8 cellular contexts compared by ENCODE assay signal in genomic region chr10:95230677-95231586, GRCh38. TPM values are rescaled to one million over a fixed set of nuclear protein-coding genes. Genes with fewer than 3 reads are reported as not detected.
DNase-seq lines count a peak whose midpoint lies in the region; ATAC-seq and TF ChIP-seq lines count a peak whose summit lies in the region.
"Not testable (repeated sequence)": the region's sequence is repeated elsewhere in the genome, so short reads cannot be mapped to it uniquely, and the experiment has no call there.

No MANE protein-coding gene starts in this region.

- DNase-seq in CD4-positive, alpha-beta memory T cell: peak in 4 of 5 donors; percentile 13 to 42 (median 39)
- DNase-seq in PC-3, colonic mucosa: not testable (repeated sequence)
- peak; percentile 55 for DNase-seq in activated T-cell treated with anti-CD3 and anti-CD28 coated beads, Interleukin-2, amount 50 U/mL, for 1 hour
- DNase-seq in iPS DF 6.9 (ENCODE audit: low read depth, low spot score) (peak; percentile 81), nucleus accumbens (lab: John Stamatoyannopoulos, UW) (peak in 33 of 56 donors; percentile 2 to 66 (median 29))
- peak; percentile 18 to 32 for DNase-seq in stimulated activated CD8-positive, alpha-beta memory T cell treated with anti-CD3 and anti-CD28 coated beads, Interleukin-2, amount 100 ng/mL, for 48 hours (ENCODE audit: low read depth in 2 of 2)

- not testable (repeated sequence) for H3K4me2 ChIP-seq in PC-3 (ENCODE audit: low read length)

- H3K27ac Mint-ChIP-seq in CD4-positive, alpha-beta memory T cell: peak overlapping the region in 4 of 7 donors; percentile 35 to 83 (median 54)

- H3K9me2 ChIP-seq in PC-3 (replicated peaks; ENCODE audit: low read length): not testable (repeated sequence)

- not testable (repeated sequence) for H3K36me3 ChIP-seq in CD4-positive, alpha-beta memory T cell (ENCODE audit: insufficient read depth, low read length); colonic mucosa; iPS DF 6.9 (ENCODE audit: control insufficient read depth, insufficient read depth, low read length)
- peaks cover 15% of the 10 kb centered on the region for H3K36me3 ChIP-seq in PC-3 (ENCODE audit: low read depth, low read length)

- WGBS in iPS DF 6.9 (ENCODE audit: insufficient coverage, insufficient read length): no CpG with 5 or more reads among the region's 36 CpGs

- H3K9ac ChIP-seq in PC-3 (ENCODE audit: low read length); colonic mucosa (ENCODE audit: low read depth in 2 of 2, low read length in 2 of 2): not testable (repeated sequence)

- H3K79me2 ChIP-seq in PC-3 (ENCODE audit: low read length): not testable (repeated sequence)

- H3K4me1 ChIP-seq in CD4-positive, alpha-beta memory T cell (ENCODE audit: insufficient read depth, low read length); colonic mucosa; iPS DF 6.9 (ENCODE audit: control insufficient read depth, insufficient read depth, low read length): not testable (repeated sequence)
- H3K4me1 ChIP-seq in PC-3 (ENCODE audit: insufficient read depth, low read length): peaks cover 37% of the 10 kb centered on the region

- H3K27ac ChIP-seq in CD4-positive, alpha-beta memory T cell (ENCODE audit: low read depth, low read length); colonic mucosa: not testable (repeated sequence)
- H3K27ac ChIP-seq in PC-3 (ENCODE audit: low read length): peak overlapping the region; percentile 92
- H3K27ac ChIP-seq in iPS DF 6.9 (ENCODE audit: low read length): peak overlapping the region; percentile 94

- not testable (repeated sequence) for BruUV-seq in PC-3 (replicated peaks; lab: Mats Ljungman, UMichigan)

- not testable (repeated sequence) for TF ChIP-seq CTCF in PC-3 (conservative IDR thresholded peaks at IDR 0.05; ENCODE audit: low read depth, low read length); colonic mucosa (IDR thresholded peaks at IDR 0.05)

- H4K20me1 ChIP-seq in PC-3 (ENCODE audit: low read length): not testable (repeated sequence)

- peak overlapping the region; percentile 64 to 84 (median 81) for H3K4me3 Mint-ChIP-seq in CD4-positive, alpha-beta memory T cell

- H3K27me3 ChIP-seq in CD4-positive, alpha-beta memory T cell (ENCODE audit: insufficient read depth, low read length); PC-3 (ENCODE audit: low read length); colonic mucosa; iPS DF 6.9 (ENCODE audit: control insufficient read depth, insufficient read depth, low read length): not testable (repeated sequence)

- not testable (repeated sequence) for H2AFZ ChIP-seq in PC-3 (ENCODE audit: low read length)

- not testable (repeated sequence) for H3F3A ChIP-seq in PC-3 (ENCODE audit: low read length, unreplicated experiment)

- peak; percentile 67 for ATAC-seq in GM21717 (IDR thresholded peaks at IDR 0.05; ENCODE audit: unreplicated experiment)
- ATAC-seq in PC-3: not testable (repeated sequence)

- peaks cover 8 to 10% of the 10 kb centered on the region in 2 donors for H3K27me3 Mint-ChIP-seq in CD4-positive, alpha-beta memory T cell

- H3K4me1 Mint-ChIP-seq in CD4-positive, alpha-beta memory T cell: peaks cover 6 to 21% (median 8%) of the 10 kb centered on the region in 4 donors

- H3K4me3 ChIP-seq in CD4-positive, alpha-beta memory T cell (ENCODE audit: low read length in 2 of 2): peak overlapping the region; percentile 11 to 26
- not testable (repeated sequence) for H3K4me3 ChIP-seq in PC-3 (ENCODE audit: low read length)
- peak overlapping the region; percentile 26 for H3K4me3 ChIP-seq in colonic mucosa
- peak overlapping the region; percentile 5; the same call in 1 of the 2 replicates for H3K4me3 ChIP-seq in iPS DF 6.9 (ENCODE audit: low read length)

- H3K36me3 Mint-ChIP-seq in CD4-positive, alpha-beta memory T cell: not testable (repeated sequence)

- POLR2A ChIA-PET in CD4-positive, alpha-beta memory T cell (lab: Charles Lee; ENCODE audit: partially characterized antibody); PC-3 (lab: Charles Lee; ENCODE audit: unreplicated experiment): not testable (repeated sequence)

- not testable (repeated sequence) for H3K9me3 Mint-ChIP-seq in CD4-positive, alpha-beta memory T cell

- CTCF ChIA-PET in CD4-positive, alpha-beta memory T cell (lab: Charles Lee; ENCODE audit: partially characterized antibody): not testable (repeated sequence)
- CTCF ChIA-PET in PC-3 (lab: Charles Lee): interaction anchor here (0.6 kb wide), 1 partner anchor 1372 kb away, joined by 17 read pairs; no protein-coding TSS in a partner anchor

- H3K9me3 ChIP-seq in CD4-positive, alpha-beta memory T cell (ENCODE audit: control insufficient read depth in 1 of 2, low read length in 2 of 2); PC-3 (ENCODE audit: low read length); colonic mucosa; iPS DF 6.9 (ENCODE audit: control insufficient read depth, insufficient read depth, low read length): not testable (repeated sequence)

- intact Hi-C loops in CD4-positive, alpha-beta memory T cell (cut with micrococcal nuclease); PC-3 (cut with micrococcal nuclease); colonic mucosa (cut with DNase I): not testable (repeated sequence)

RNA-seq across cellular contexts. Expression of gene ACSM6, which starts 36.9 kb away (rescaled TPM):
- not detected for total RNA-seq in CD4-positive, alpha-beta memory T cell
- not detected for polyA plus RNA-seq in CD4-positive, alpha-beta memory T cell
- not detected in 2 replicates for total RNA-seq in PC-3 (2014; rRNA removed)
- not detected for total RNA-seq in colonic mucosa

RNA-seq across cellular contexts. Expression of gene PDLIM1, which starts 59.9 kb away (rescaled TPM):
- 1 to 10 TPM in 1 of 2 experiments, under 1 TPM in 1; 0.90 to 1.5 TPM for total RNA-seq in CD4-positive, alpha-beta memory T cell
- 1 to 10 TPM; 1.3 to 7.3 TPM for polyA plus RNA-seq in CD4-positive, alpha-beta memory T cell
- total RNA-seq in PC-3 (2014; rRNA removed) (28.2 and 48.7 TPM in 2 replicates), colonic mucosa (100 to 1,000 TPM; 246 to 433 TPM)

Comparison
In these comparisons a context has a peak if more than half of its experiments do, and no peak if none do; other contexts are left out.
1. RNA of gene PDLIM1, which starts 59.9 kb away (total RNA-seq): 246 to 433 TPM in colonic mucosa and 28.2 to 48.7 TPM in PC-3; 0.90 to 1.5 TPM in CD4-positive, alpha-beta memory T cell; every median in the first group is over 10 times any median in the second.